ENCODE assay signal across 12 cellular contexts in genomic region chr2:237705225-237705524, GRCh38.
DNase-seq lines count a peak whose midpoint lies in the region; ATAC-seq and TF ChIP-seq lines count a peak whose summit lies in the region.
"Had no signal": no experiment of that assay in that cellular context is flagged by ENCODE, and none has a peak within 500 bp of the region (broad histone marks: within the 10 kb centered on the region; RNA-seq: fewer than 3 reads in every experiment).

No MANE protein-coding gene starts in this region.

- POLR2A ChIA-PET in CD4-positive, alpha-beta T cell (lab: Charles Lee) = interaction anchor here (1.4 to 5.7 kb wide), 3 partner anchors 12 to 32 kb away, joined by 3 to 43 read pairs (median 5); no protein-coding TSS in a partner anchor

- no peak overlapping the region for H3K9ac ChIP-seq in mammary epithelial cell (ENCODE audit: insufficient read depth, low read length)

- H3K9me3 Mint-ChIP-seq in CD4-positive, alpha-beta T cell = no peaks in the 10 kb centered on the region
- no peaks in the 10 kb centered on the region for H3K9me3 Mint-ChIP-seq in natural killer cell treated with Interleukin-12 subunit alpha and Interleukin-12 subunit beta and Interleukin-15 and Interleukin-18, amount 100 ng/mL, for 72 hours
- no peaks in the 10 kb centered on the region for H3K9me3 Mint-ChIP-seq in type B pancreatic cell

- CTCF ChIA-PET in CD4-positive, alpha-beta T cell (lab: Charles Lee) = interaction anchor here (3.4 kb wide), 1 partner anchor 32 kb away, joined by 19 read pairs; no protein-coding TSS in a partner anchor
- CTCF ChIA-PET in mammary epithelial cell (lab: Charles Lee; ENCODE audit: low non-redundant PET) = no interaction called here

- H3K4me1 ChIP-seq in mammary epithelial cell (ENCODE audit: insufficient read depth, low read length) = peaks cover 48% of the 10 kb centered on the region

- H3K27me3 Mint-ChIP-seq in CD4-positive, alpha-beta T cell = no peaks in the 10 kb centered on the region
- no peaks in the 10 kb centered on the region for H3K27me3 Mint-ChIP-seq in natural killer cell treated with Interleukin-12 subunit alpha and Interleukin-12 subunit beta and Interleukin-15 and Interleukin-18, amount 100 ng/mL, for 72 hours
- H3K27me3 Mint-ChIP-seq in type B pancreatic cell = no peaks in the 10 kb centered on the region

- H3K4me1 Mint-ChIP-seq in CD4-positive, alpha-beta T cell (ENCODE audit: low read depth) = peaks cover 81% of the 10 kb centered on the region
- peaks cover 70 to 71% of the 10 kb centered on the region in 2 donors for H3K4me1 Mint-ChIP-seq in natural killer cell treated with Interleukin-12 subunit alpha and Interleukin-12 subunit beta and Interleukin-15 and Interleukin-18, amount 100 ng/mL, for 72 hours (ENCODE audit: low read depth in 2 of 2)
- peaks cover 41% of the 10 kb centered on the region for H3K4me1 Mint-ChIP-seq in type B pancreatic cell (ENCODE audit: unreplicated experiment)

- peaks cover 40% of the 10 kb centered on the region for H3K36me3 Mint-ChIP-seq in CD4-positive, alpha-beta T cell (ENCODE audit: low read depth)
- H3K36me3 Mint-ChIP-seq in natural killer cell treated with Interleukin-12 subunit alpha and Interleukin-12 subunit beta and Interleukin-15 and Interleukin-18, amount 100 ng/mL, for 72 hours = no peaks in the 10 kb centered on the region
- peaks cover 3% of the 10 kb centered on the region for H3K36me3 Mint-ChIP-seq in type B pancreatic cell

- peaks cover 100% of the 10 kb centered on the region for H3K79me2 ChIP-seq in mammary epithelial cell (ENCODE audit: insufficient read depth, low read length)

- H2AFZ ChIP-seq in mammary epithelial cell (ENCODE audit: low read depth, low read length) = no peak overlapping the region

- 98% methylated on average over 5 of the region's 5 CpGs for WGBS in mammary epithelial cell (ENCODE audit: low coverage, missing lambda C conversion rate)

- no peak for DNase-seq in CD4-positive, alpha-beta T cell
- DNase-seq in NCI-H226 (peak; percentile 72), mammary epithelial cell (peak; percentile 62), type B pancreatic cell (ENCODE audit: extremely low spot score, unreplicated experiment) (no peak), Kasumi-1 (lab: John Stamatoyannopoulos, UW) (no peak), NCI-H510A (lab: John Stamatoyannopoulos, UW) (no peak)
- no peak for DNase-seq in natural killer cell treated with Interleukin-12 subunit alpha and Interleukin-12 subunit beta and Interleukin-15 and Interleukin-18, amount 100 ng/mL, for 72 hours (ENCODE audit: low spot score)
- DNase-seq: activated CD8-positive, alpha-beta memory T cell treated with anti-CD3 and anti-CD28 coated beads for 24 hours; Caco-2; SIG-M5 had no signal

- H3K4me3 Mint-ChIP-seq in CD4-positive, alpha-beta T cell = no peak overlapping the region
- H3K4me3 Mint-ChIP-seq in natural killer cell treated with Interleukin-12 subunit alpha and Interleukin-12 subunit beta and Interleukin-15 and Interleukin-18, amount 100 ng/mL, for 72 hours = no peak overlapping the region
- no peak overlapping the region for H3K4me3 Mint-ChIP-seq in type B pancreatic cell

- no peak overlapping the region for H3K27ac ChIP-seq in CD4-positive, alpha-beta T cell (ENCODE audit: low read depth, low read length)
- no peak overlapping the region for H3K27ac ChIP-seq in mammary epithelial cell (ENCODE audit: insufficient read depth, low read depth, low read length)
- H3K27ac ChIP-seq: cardiac muscle cell had no signal

- no peak for TF ChIP-seq CTCF in CD4-positive, alpha-beta T cell (IDR thresholded peaks at IDR 0.05)
- TF ChIP-seq CTCF in mammary epithelial cell (conservative IDR thresholded peaks at IDR 0.05 in 1 of 2, IDR thresholded peaks at IDR 0.05 in 1 of 2; ENCODE audit: extremely low read depth in 1 of 2, insufficient read depth in 1 of 2, low read depth in 1 of 2, low read length in 2 of 2) (no peak), type B pancreatic cell (conservative IDR thresholded peaks at IDR 0.05) (no peak)

- peaks cover 24% of the 10 kb centered on the region for H4K20me1 ChIP-seq in mammary epithelial cell (ENCODE audit: insufficient read depth, low read length)

- in situ Hi-C loops in mammary epithelial cell (cut with MboI; ENCODE audit: low sequenced_read_pairs in 2 of 2) = no loop called here

- no TSS peak for BruUV-seq in mammary epithelial cell (replicated peaks; lab: Mats Ljungman, UMichigan)

- peak overlapping the region; percentile 93 for H3K27ac Mint-ChIP-seq in CD4-positive, alpha-beta T cell
- peak overlapping the region; percentile 48 to 81 for H3K27ac Mint-ChIP-seq in natural killer cell treated with Interleukin-12 subunit alpha and Interleukin-12 subunit beta and Interleukin-15 and Interleukin-18, amount 100 ng/mL, for 72 hours
- H3K27ac Mint-ChIP-seq in type B pancreatic cell = no peak overlapping the region

- intact Hi-C loops in CD4-positive, alpha-beta T cell (cut with DNase I, micrococcal nuclease) = loop anchor here (5.0 to 10.0 kb wide), 2 partner anchors 33 to 260 kb away; partner anchors contain the start of gene UBE2F (in 1 of the 2)
- intact Hi-C loops in mammary epithelial cell (cut with micrococcal nuclease) = no loop called here

- no peaks in the 10 kb centered on the region for H3K27me3 ChIP-seq in CD4-positive, alpha-beta T cell (ENCODE audit: control insufficient read depth, insufficient read depth, low read length)
- H3K27me3 ChIP-seq in mammary epithelial cell (ENCODE audit: insufficient read depth, low read length) = no peaks in the 10 kb centered on the region
- H3K27me3 ChIP-seq: cardiac muscle cell had no signal

- H3K9me3 ChIP-seq in CD4-positive, alpha-beta T cell (ENCODE audit: control insufficient read depth, low read length) = no peaks in the 10 kb centered on the region
- no peaks in the 10 kb centered on the region for H3K9me3 ChIP-seq in mammary epithelial cell (replicated peaks; ENCODE audit: insufficient read depth, low read length)
- H3K9me3 ChIP-seq: Caco-2 had no signal

- ATAC-seq in CD4-positive, alpha-beta T cell (ENCODE audit: poor library complexity) = no peak
- peak in 1 of 2 donors; percentile 34 for ATAC-seq in natural killer cell treated with Interleukin-12 subunit alpha and Interleukin-12 subunit beta and Interleukin-15 and Interleukin-18, amount 100 ng/mL, for 72 hours
- no peak for ATAC-seq in HG03175 (IDR thresholded peaks at IDR 0.05; ENCODE audit: unreplicated experiment)

- dilution Hi-C loops in mammary epithelial cell (cut with HindIII; ENCODE audit: low sequenced_read_pairs) = no loop called here

- H3K4me3 ChIP-seq in mammary epithelial cell (replicated peaks in 1 of 3; ENCODE audit: insufficient read depth in 1 of 3, low read depth in 2 of 3, low read length in 3 of 3) = no peak overlapping the region
- H3K4me3 ChIP-seq: cardiac muscle cell had no signal

- H3K36me3 ChIP-seq in mammary epithelial cell (ENCODE audit: insufficient read depth, low read length) = peaks cover 3% of the 10 kb centered on the region
- H3K36me3 ChIP-seq: cardiac muscle cell had no signal

- H3K4me2 ChIP-seq in mammary epithelial cell (ENCODE audit: insufficient read depth, low read depth, low read length) = no peak overlapping the region

Comparison
In these comparisons a context has a peak if more than half of its experiments do, and no peak if none do; other contexts are left out.
1. DNase-seq: peak in NCI-H226 (single experiment) and mammary epithelial cell (single experiment); none in CD4-positive, alpha-beta T cell (0 of 10), natural killer cell treated with Interleukin-12 subunit alpha and Interleukin-12 subunit beta and Interleukin-15 and Interleukin-18, amount 100 ng/mL, for 72 hours (single experiment), type B pancreatic cell (single experiment), Kasumi-1 (0 of 2) and NCI-H510A (single experiment).